14 cellular contexts compared by ENCODE assay signal in genomic region chr2:10544252-10544651, GRCh38.
DNase-seq lines count a peak whose midpoint lies in the region; ATAC-seq, FAIRE-seq and TF ChIP-seq lines count a peak whose summit lies in the region.
"Had no signal": no experiment of that assay in that cellular context is flagged by ENCODE, and none has a peak within 500 bp of the region (broad histone marks: within the 10 kb centered on the region; RNA-seq: fewer than 3 reads in every experiment).

No MANE protein-coding gene starts in this region.

- H3K4me3 ChIP-seq in BLaER1 (no peak overlapping the region), HL-60 (replicated peaks; ENCODE audit: insufficient read depth, low read length) (no peak overlapping the region), spleen (no peak overlapping the region), stomach (no peak overlapping the region)
- H3K4me3 ChIP-seq: SJCRH30, smooth muscle cell had no signal

- TF ChIP-seq CTCF in HL-60 (IDR thresholded peaks at IDR 0.05; ENCODE audit: insufficient read depth, low read length) (no peak), spleen (IDR thresholded peaks at IDR 0.05 in 8 of 11, conservative IDR thresholded peaks at IDR 0.05 in 3 of 11) (no peak), stomach (IDR thresholded peaks at IDR 0.05) (no peak)

- H3K36me3 Mint-ChIP-seq in activated CD4-positive, alpha-beta memory T cell treated with anti-CD3 and anti-CD28 coated beads, Interleukin-2, amount 10 ng/mL, durations not matched to agents 7 days and 5 days (ENCODE audit: low read depth), result no peaks in the 10 kb centered on the region
- peaks cover 5% of the 10 kb centered on the region for H3K36me3 Mint-ChIP-seq in effector memory CD8-positive, alpha-beta T cell (ENCODE audit: insufficient read depth)

- POLR2A ChIA-PET in activated CD4-positive, alpha-beta memory T cell treated with anti-CD3 and anti-CD28 coated beads, Interleukin-2, amount 10 ng/mL, durations not matched to agents 7 days and 5 days (lab: Charles Lee), result interaction anchor here (1.1 to 1.4 kb wide), 3 partner anchors 51 to 96 kb away, joined by 3 to 7 read pairs (median 4); partner anchors contain the start of gene ODC1

- H3K27me3 ChIP-seq in BLaER1 (peaks cover 26% of the 10 kb centered on the region), HL-60 (ENCODE audit: insufficient read depth, poor library complexity, severe bottlenecking) (peaks cover 7% of the 10 kb centered on the region), spleen (replicated peaks in 1 of 7) (peaks cover 0 to 43% (median 8%) of the 10 kb centered on the region in 7 donors), stomach (peaks cover 0 to 13% (median 0%) of the 10 kb centered on the region in 3 donors)
- H3K27me3 ChIP-seq: SJCRH30 had no signal

- H3K36me3 ChIP-seq in BLaER1 (no peaks in the 10 kb centered on the region), spleen (no peaks in the 10 kb centered on the region), stomach (no peaks in the 10 kb centered on the region)
- H3K36me3 ChIP-seq: neutrophil, SJCRH30 had no signal

- 32 to 58% (median 55%) methylated on average over 10 of the region's 10 CpGs for WGBS in spleen, 5 donors
- 63 to 74% (median 68%) methylated on average over 10 of the region's 10 CpGs for WGBS in stomach, 5 donors

- H3K4me2 ChIP-seq in BLaER1, result peak overlapping the region; percentile 34; the same call in 1 of the 2 replicates
- H3K4me2 ChIP-seq: smooth muscle cell had no signal

- peak overlapping the region; percentile 35 for H3K27ac Mint-ChIP-seq in activated CD4-positive, alpha-beta memory T cell treated with anti-CD3 and anti-CD28 coated beads, Interleukin-2, amount 10 ng/mL, durations not matched to agents 7 days and 5 days
- peak overlapping the region in 1 of 2 donors; percentile 89 for H3K27ac Mint-ChIP-seq in effector memory CD8-positive, alpha-beta T cell

- no peaks in the 10 kb centered on the region for H3K9me3 ChIP-seq in BLaER1
- H3K9me3 ChIP-seq in spleen, result no peaks in the 10 kb centered on the region
- no peaks in the 10 kb centered on the region for H3K9me3 ChIP-seq in stomach
- H3K9me3 ChIP-seq: neutrophil, SJCRH30 had no signal

- H3K4me1 ChIP-seq in BLaER1 (peaks cover 14% of the 10 kb centered on the region), spleen (peaks cover 0 to 18% (median 15%) of the 10 kb centered on the region in 6 donors), stomach (peaks cover 0 to 9% (median 0%) of the 10 kb centered on the region in 4 donors)

- H3K9ac ChIP-seq in BLaER1, result no peak overlapping the region

- ATAC-seq in effector memory CD8-positive, alpha-beta T cell (replicated peaks), result peak; percentile 97

- H3K4me3 Mint-ChIP-seq in activated CD4-positive, alpha-beta memory T cell treated with anti-CD3 and anti-CD28 coated beads, Interleukin-2, amount 10 ng/mL, durations not matched to agents 7 days and 5 days, result no peak overlapping the region
- peak overlapping the region in 1 of 2 donors; percentile 55 for H3K4me3 Mint-ChIP-seq in effector memory CD8-positive, alpha-beta T cell

- H3K27me3 Mint-ChIP-seq in activated CD4-positive, alpha-beta memory T cell treated with anti-CD3 and anti-CD28 coated beads, Interleukin-2, amount 10 ng/mL, durations not matched to agents 7 days and 5 days, result peaks cover 35% of the 10 kb centered on the region
- peaks cover 17 to 25% of the 10 kb centered on the region in 2 donors for H3K27me3 Mint-ChIP-seq in effector memory CD8-positive, alpha-beta T cell

- H3K9me3 Mint-ChIP-seq in activated CD4-positive, alpha-beta memory T cell treated with anti-CD3 and anti-CD28 coated beads, Interleukin-2, amount 10 ng/mL, durations not matched to agents 7 days and 5 days, result no peaks in the 10 kb centered on the region
- no peaks in the 10 kb centered on the region for H3K9me3 Mint-ChIP-seq in effector memory CD8-positive, alpha-beta T cell

- intact Hi-C loops in spleen (cut with DNase I; ENCODE audit: low total_unique reads) (no loop called here), stomach (cut with DNase I; ENCODE audit: low total_unique reads) (no loop called here)

- H4K20me1 ChIP-seq in BLaER1, result 0 out of 2 replicates have a peak, but pooled peaks cover 6% of the 10 kb centered on the region

- FAIRE-seq in RCC 7860 (lab: Jason Lieb, UNC), result no peak
- FAIRE-seq: astrocyte had no signal

- CTCF ChIA-PET in activated CD4-positive, alpha-beta memory T cell treated with anti-CD3 and anti-CD28 coated beads, Interleukin-2, amount 10 ng/mL, durations not matched to agents 7 days and 5 days (lab: Charles Lee), result interaction anchor here (0.7 kb wide), 1 partner anchor 76 kb away, joined by 4 read pairs; no protein-coding TSS in a partner anchor

- DNase-seq in HL-60 (ENCODE audit: low read depth in 1 of 2, low spot score in 1 of 2) (peak; percentile 60 to 88), spleen (no peak), NCI-H82 treated with DMSO at 0.1 percent for 48 hours (lab: John Stamatoyannopoulos, UW; ENCODE audit: unreplicated experiment) (no peak), RCC 7860 (ENCODE audit: low spot score) (no peak), stomach (no peak)
- peak; percentile 71 for DNase-seq in activated CD4-positive, alpha-beta memory T cell treated with anti-CD3 and anti-CD28 coated beads, Interleukin-2, amount 10 ng/mL, durations not matched to agents 7 days and 5 days
- DNase-seq in effector memory CD8-positive, alpha-beta T cell, result peak; percentile 14 to 60 (median 58)
- DNase-seq: glutamatergic neuron, NCI-H510A, SJCRH30 had no signal

- H3K27ac ChIP-seq in BLaER1 (no peak overlapping the region), HL-60 (replicated peaks) (peak overlapping the region; percentile 66), spleen (no peak overlapping the region), stomach (no peak overlapping the region)
- H3K27ac ChIP-seq: neutrophil, SJCRH30 had no signal

- TF ChIP-seq POLR2A in spleen (IDR thresholded peaks at IDR 0.05) (no peak), stomach (IDR thresholded peaks at IDR 0.05) (no peak)

- TF ChIP-seq EP300 in stomach (IDR thresholded peaks at IDR 0.05), result no peak

- peaks cover 44% of the 10 kb centered on the region for H3K4me1 Mint-ChIP-seq in activated CD4-positive, alpha-beta memory T cell treated with anti-CD3 and anti-CD28 coated beads, Interleukin-2, amount 10 ng/mL, durations not matched to agents 7 days and 5 days
- peaks cover 12 to 19% of the 10 kb centered on the region in 2 donors for H3K4me1 Mint-ChIP-seq in effector memory CD8-positive, alpha-beta T cell (ENCODE audit: low read depth in 2 of 2)

Comparison
In these comparisons a context has a peak if more than half of its experiments do, and no peak if none do; other contexts are left out.
1. DNase-seq: peak in HL-60 (2 of 2), activated CD4-positive, alpha-beta memory T cell treated with anti-CD3 and anti-CD28 coated beads, Interleukin-2, amount 10 ng/mL, durations not matched to agents 7 days and 5 days (single experiment) and effector memory CD8-positive, alpha-beta T cell (3 of 3); none in spleen (single experiment), NCI-H82 treated with DMSO at 0.1 percent for 48 hours (single experiment), RCC 7860 (single experiment) and stomach (single experiment).